ENCODE assay signal across 1 cellular context in genomic region chr20:24949756-24950127, GRCh38.
TF ChIP-seq lines count a peak whose summit lies in the region.

No MANE protein-coding gene starts in this region.

TF ChIP-seq in HepG2, 621 proteins besides CTCF, POLR2A, EP300 and RAD21:
- TF ChIP-seq KIAA2018 (CRISPR knock-in tag; IDR thresholded peaks at IDR 0.05; ENCODE audit: borderline replicate concordance) = no peak
- no peak for TF ChIP-seq ZNF101 (CRISPR knock-in tag; IDR thresholded peaks at IDR 0.05; ENCODE audit: borderline replicate concordance, low read depth)
- TF ChIP-seq ZNF616 (CRISPR knock-in tag; IDR thresholded peaks at IDR 0.05; ENCODE audit: low read depth) = no peak
- no peak for TF ChIP-seq CCAR2 (optimal IDR thresholded peaks at IDR 0.05; ENCODE audit: low read depth, low read length)
- TF ChIP-seq ZFP36L2 (CRISPR knock-in tag; IDR thresholded peaks at IDR 0.05) = no peak
- TF ChIP-seq TIGD3 (CRISPR knock-in tag; IDR thresholded peaks at IDR 0.05; ENCODE audit: borderline replicate concordance) = no peak
- TF ChIP-seq ZNF329 (CRISPR knock-in tag; IDR thresholded peaks at IDR 0.05; ENCODE audit: low read depth) = no peak
- TF ChIP-seq ZNF274 (CRISPR knock-in tag; IDR thresholded peaks at IDR 0.05) = no peak
- TF ChIP-seq ZNF10 (CRISPR knock-in tag; IDR thresholded peaks at IDR 0.05; ENCODE audit: borderline replicate concordance, low read depth) = no peak
- TF ChIP-seq ZNF207 (IDR thresholded peaks at IDR 0.05; ENCODE audit: borderline replicate concordance) = no peak
- TF ChIP-seq TCF7 (IDR thresholded peaks at IDR 0.05; ENCODE audit: low read depth) = no peak
- TF ChIP-seq ZNF337 (CRISPR knock-in tag; IDR thresholded peaks at IDR 0.05; ENCODE audit: borderline replicate concordance, low read depth) = no peak
